In the genomic region with DNA sequence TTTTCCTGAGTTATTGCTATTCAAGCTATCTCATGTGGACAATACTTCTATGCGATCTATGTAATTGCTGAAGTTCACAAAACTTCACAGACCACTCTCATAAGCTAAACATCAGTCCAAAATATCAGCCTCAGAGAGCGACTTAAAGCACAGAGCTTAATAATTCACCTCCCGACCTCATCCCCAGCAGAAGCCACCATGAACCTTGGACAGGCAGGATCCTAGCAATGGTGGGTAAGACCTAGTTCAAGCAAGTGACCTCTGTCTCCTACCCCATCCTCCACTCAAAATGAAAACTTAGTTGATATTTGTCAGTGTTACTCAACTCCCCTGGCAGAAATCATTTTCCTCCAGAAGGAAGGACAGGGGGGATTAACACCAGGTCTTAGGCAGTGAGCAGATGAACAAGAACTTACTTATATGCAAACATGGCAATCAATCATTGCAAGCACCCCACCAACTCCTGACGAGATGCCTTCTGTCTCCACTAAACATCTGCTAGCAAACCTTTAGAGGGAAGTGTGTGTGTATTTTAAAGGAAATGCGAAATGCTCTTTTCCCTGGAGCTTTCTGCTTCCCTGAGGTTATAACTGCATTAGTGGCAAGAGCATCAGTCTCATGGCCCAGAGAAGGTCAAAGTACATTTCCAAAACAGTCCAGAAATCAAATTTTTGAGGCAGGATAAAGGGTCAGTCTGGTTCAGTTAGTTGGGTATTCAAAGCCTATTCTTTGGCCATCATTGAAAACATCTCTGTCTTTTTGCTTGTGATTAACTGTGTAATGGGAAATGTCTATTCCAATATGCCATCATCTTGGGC, we compare ENCODE assay signal across 1 cellular context.
A peak's percentile ranks its signal among the peaks of the same experiment; 100 is the strongest.
TF ChIP-seq lines count a peak whose summit lies in the region.

No MANE protein-coding gene starts in this region.

TF ChIP-seq in HepG2, 621 proteins besides CTCF, POLR2A, EP300 and RAD21 (continued from another document and continues in another):
- TF ChIP-seq SRY (CRISPR knock-in tag; IDR thresholded peaks at IDR 0.05) (peak; percentile 13; the same call in 1 of the 2 replicates), RBM22 (optimal IDR thresholded peaks at IDR 0.05; ENCODE audit: low read length) (no peak), REPIN1 (CRISPR knock-in tag; IDR thresholded peaks at IDR 0.05; ENCODE audit: borderline replicate concordance, low read depth) (no peak; the same call in 1 of the 2 replicates), CHD4 (IDR thresholded peaks at IDR 0.05; ENCODE audit: borderline replicate concordance, low read length) (no peak), GABPB1 (CRISPR knock-in tag; IDR thresholded peaks at IDR 0.05) (no peak), MEIS1 (CRISPR knock-in tag; IDR thresholded peaks at IDR 0.05; ENCODE audit: borderline replicate concordance) (peak; percentile 53; the same call in 1 of the 2 replicates), ZC3H13 (CRISPR knock-in tag; IDR thresholded peaks at IDR 0.05) (no peak), FOXA1 (IDR thresholded peaks at IDR 0.05) (no peak), FOXA1 (CRISPR knock-in tag; IDR thresholded peaks at IDR 0.05) (no peak), ZNF432 (CRISPR knock-in tag; IDR thresholded peaks at IDR 0.05; ENCODE audit: borderline replicate concordance) (no peak), YY1 (IDR thresholded peaks at IDR 0.05; ENCODE audit: insufficient read depth, insufficient replicate concordance, low read depth, low read length) (peak; percentile 44), ZNF207 (IDR thresholded peaks at IDR 0.05; ENCODE audit: borderline replicate concordance) (no peak), MTF2 (CRISPR knock-in tag; IDR thresholded peaks at IDR 0.05; ENCODE audit: borderline replicate concordance) (no peak), ZBTB1 (CRISPR knock-in tag; IDR thresholded peaks at IDR 0.05; ENCODE audit: borderline replicate concordance) (no peak), ZNF451 (CRISPR knock-in tag; IDR thresholded peaks at IDR 0.05) (no peak), ZNF577 (CRISPR knock-in tag; IDR thresholded peaks at IDR 0.05; ENCODE audit: borderline replicate concordance, low read depth) (no peak), POLR2AphosphoS2 (IDR thresholded peaks at IDR 0.05; ENCODE audit: low read depth, low read length) (no peak), ZNF614 (CRISPR knock-in tag; IDR thresholded peaks at IDR 0.05; ENCODE audit: borderline replicate concordance) (peak; percentile 48; the same call in 1 of the 2 replicates), ATF5 (CRISPR knock-in tag; IDR thresholded peaks at IDR 0.05; ENCODE audit: low read depth) (no peak), ZFP37 (CRISPR knock-in tag; IDR thresholded peaks at IDR 0.05; ENCODE audit: borderline replicate concordance) (no peak), HNRNPLL (IDR thresholded peaks at IDR 0.05; ENCODE audit: low read depth, low read length, poor library complexity, severe bottlenecking) (no peak), RAD51 (IDR thresholded peaks at IDR 0.05; ENCODE audit: borderline replicate concordance) (no peak), MTERF4 (CRISPR knock-in tag; IDR thresholded peaks at IDR 0.05) (no peak), ZBTB40 (IDR thresholded peaks at IDR 0.05) (no peak), ZBTB40 (CRISPR knock-in tag; IDR thresholded peaks at IDR 0.05) (0 out of 2 replicates have a peak, but pooled peaks have one; percentile 33), U2AF2 (IDR thresholded peaks at IDR 0.05; ENCODE audit: low read depth, low read length) (no peak), GATA4 (IDR thresholded peaks at IDR 0.05; ENCODE audit: borderline replicate concordance, low read depth) (no peak), NBN (conservative IDR thresholded peaks at IDR 0.05) (no peak), HOXD1 (CRISPR knock-in tag; IDR thresholded peaks at IDR 0.05) (0 out of 2 replicates have a peak, but pooled peaks have one; percentile 40), ZNF629 (CRISPR knock-in tag; conservative IDR thresholded peaks at IDR 0.05) (no peak; the same call in 1 of the 2 replicates), RARG (CRISPR knock-in tag; IDR thresholded peaks at IDR 0.05; ENCODE audit: low read depth) (no peak)
- TF ChIP-seq, protein P1, sequence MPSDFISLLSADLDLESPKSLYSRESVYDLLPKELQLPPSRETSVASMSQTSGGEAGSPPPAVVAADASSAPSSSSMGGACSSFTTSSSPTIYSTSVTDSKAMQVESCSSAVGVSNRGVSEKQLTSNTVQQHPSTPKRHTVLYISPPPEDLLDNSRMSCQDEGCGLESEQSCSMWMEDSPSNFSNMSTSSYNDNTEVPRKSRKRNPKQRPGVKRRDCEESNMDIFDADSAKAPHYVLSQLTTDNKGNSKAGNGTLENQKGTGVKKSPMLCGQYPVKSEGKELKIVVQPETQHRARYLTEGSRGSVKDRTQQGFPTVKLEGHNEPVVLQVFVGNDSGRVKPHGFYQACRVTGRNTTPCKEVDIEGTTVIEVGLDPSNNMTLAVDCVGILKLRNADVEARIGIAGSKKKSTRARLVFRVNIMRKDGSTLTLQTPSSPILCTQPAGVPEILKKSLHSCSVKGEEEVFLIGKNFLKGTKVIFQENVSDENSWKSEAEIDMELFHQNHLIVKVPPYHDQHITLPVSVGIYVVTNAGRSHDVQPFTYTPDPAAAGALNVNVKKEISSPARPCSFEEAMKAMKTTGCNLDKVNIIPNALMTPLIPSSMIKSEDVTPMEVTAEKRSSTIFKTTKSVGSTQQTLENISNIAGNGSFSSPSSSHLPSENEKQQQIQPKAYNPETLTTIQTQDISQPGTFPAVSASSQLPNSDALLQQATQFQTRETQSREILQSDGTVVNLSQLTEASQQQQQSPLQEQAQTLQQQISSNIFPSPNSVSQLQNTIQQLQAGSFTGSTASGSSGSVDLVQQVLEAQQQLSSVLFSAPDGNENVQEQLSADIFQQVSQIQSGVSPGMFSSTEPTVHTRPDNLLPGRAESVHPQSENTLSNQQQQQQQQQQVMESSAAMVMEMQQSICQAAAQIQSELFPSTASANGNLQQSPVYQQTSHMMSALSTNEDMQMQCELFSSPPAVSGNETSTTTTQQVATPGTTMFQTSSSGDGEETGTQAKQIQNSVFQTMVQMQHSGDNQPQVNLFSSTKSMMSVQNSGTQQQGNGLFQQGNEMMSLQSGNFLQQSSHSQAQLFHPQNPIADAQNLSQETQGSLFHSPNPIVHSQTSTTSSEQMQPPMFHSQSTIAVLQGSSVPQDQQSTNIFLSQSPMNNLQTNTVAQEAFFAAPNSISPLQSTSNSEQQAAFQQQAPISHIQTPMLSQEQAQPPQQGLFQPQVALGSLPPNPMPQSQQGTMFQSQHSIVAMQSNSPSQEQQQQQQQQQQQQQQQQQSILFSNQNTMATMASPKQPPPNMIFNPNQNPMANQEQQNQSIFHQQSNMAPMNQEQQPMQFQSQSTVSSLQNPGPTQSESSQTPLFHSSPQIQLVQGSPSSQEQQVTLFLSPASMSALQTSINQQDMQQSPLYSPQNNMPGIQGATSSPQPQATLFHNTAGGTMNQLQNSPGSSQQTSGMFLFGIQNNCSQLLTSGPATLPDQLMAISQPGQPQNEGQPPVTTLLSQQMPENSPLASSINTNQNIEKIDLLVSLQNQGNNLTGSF (CRISPR knock-in tag; IDR thresholded peaks at IDR 0.05) = no peak
- TF ChIP-seq, protein P2, sequence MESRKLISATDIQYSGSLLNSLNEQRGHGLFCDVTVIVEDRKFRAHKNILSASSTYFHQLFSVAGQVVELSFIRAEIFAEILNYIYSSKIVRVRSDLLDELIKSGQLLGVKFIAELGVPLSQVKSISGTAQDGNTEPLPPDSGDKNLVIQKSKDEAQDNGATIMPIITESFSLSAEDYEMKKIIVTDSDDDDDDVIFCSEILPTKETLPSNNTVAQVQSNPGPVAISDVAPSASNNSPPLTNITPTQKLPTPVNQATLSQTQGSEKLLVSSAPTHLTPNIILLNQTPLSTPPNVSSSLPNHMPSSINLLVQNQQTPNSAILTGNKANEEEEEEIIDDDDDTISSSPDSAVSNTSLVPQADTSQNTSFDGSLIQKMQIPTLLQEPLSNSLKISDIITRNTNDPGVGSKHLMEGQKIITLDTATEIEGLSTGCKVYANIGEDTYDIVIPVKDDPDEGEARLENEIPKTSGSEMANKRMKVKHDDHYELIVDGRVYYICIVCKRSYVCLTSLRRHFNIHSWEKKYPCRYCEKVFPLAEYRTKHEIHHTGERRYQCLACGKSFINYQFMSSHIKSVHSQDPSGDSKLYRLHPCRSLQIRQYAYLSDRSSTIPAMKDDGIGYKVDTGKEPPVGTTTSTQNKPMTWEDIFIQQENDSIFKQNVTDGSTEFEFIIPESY (CRISPR knock-in tag; IDR thresholded peaks at IDR 0.05) = no peak
